8 cellular contexts compared by ENCODE assay signal in the genomic region with DNA sequence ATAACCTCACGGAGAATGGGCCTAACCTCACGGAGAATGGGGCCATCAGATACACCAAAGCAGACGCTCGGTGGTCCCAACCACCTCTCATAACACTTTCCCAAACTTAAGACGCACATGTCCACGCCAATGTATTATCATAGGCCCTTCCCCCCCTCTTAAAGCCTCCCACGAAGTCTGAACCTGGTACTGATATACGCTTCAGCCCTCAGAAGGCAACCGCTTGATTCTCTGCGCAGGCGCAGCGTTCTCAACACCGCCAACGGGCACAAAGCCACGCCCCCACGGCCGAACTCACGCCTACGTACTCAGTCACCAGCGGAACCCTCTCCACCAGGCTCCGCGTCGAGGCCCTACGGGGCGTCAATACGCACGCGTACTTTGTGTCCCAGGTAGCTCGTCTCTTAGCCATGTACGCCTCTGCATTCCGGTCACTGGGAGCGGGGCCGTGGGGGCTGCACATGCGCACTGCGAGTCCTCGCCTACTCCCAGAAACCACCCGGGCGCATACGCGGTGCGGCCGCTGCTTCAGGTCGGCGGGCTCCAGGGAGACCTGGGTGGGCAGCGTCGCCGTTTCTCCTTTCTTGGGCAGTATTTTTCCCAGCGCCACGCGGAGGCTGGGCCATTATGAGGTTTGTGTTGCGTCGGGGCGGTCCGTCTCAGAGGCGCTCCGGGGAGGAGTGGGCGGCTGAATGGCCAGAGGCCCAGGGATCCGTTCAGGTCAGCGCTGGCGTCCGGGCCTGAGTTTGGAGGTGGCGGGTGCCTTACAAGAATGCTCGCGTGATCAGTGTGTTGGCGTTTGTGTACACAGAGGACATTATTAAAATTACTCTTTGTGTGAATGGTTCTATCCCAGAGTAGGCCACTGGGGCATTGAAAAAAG. TPM values are rescaled to one million over a fixed set of nuclear protein-coding genes. Genes with fewer than 3 reads are reported as not detected.
DNase-seq lines count a peak whose midpoint lies in the region; ATAC-seq and TF ChIP-seq lines count a peak whose summit lies in the region.

No MANE protein-coding gene starts in this region.

- peaks cover 17% of the 10 kb centered on the region for H3K9me3 Mint-ChIP-seq in endothelial cell (ENCODE audit: unreplicated experiment)

- TF ChIP-seq CTCF in DND-41 (IDR thresholded peaks at IDR 0.05; ENCODE audit: borderline replicate concordance, extremely low read depth, low read length, poor library complexity, severe bottlenecking): no peak
- no peak for TF ChIP-seq CTCF in endothelial cell (IDR thresholded peaks at IDR 0.05; ENCODE audit: unreplicated experiment)

- no peak overlapping the region for H2BK5ac ChIP-seq in mesendoderm (ENCODE audit: low read length)

- peak overlapping the region; percentile 33 for H3K18ac ChIP-seq in mesendoderm (ENCODE audit: low read length)

- no peaks in the 10 kb centered on the region for H4K20me1 ChIP-seq in DND-41 (ENCODE audit: insufficient read depth, low read length)

- no peak overlapping the region for H4K5ac ChIP-seq in mesendoderm (ENCODE audit: low read length)

- H3K56ac ChIP-seq in mesendoderm (ENCODE audit: low read length): peak overlapping the region; percentile 95

- peak overlapping the region; percentile 92 for H3K27ac Mint-ChIP-seq in endothelial cell (ENCODE audit: unreplicated experiment)

- H3K36me3 ChIP-seq in DND-41 (ENCODE audit: insufficient read depth, low read length) (no peaks in the 10 kb centered on the region), mesendoderm (ENCODE audit: control insufficient read depth, insufficient read depth, low read length) (no peaks in the 10 kb centered on the region)

- H3K4me2 ChIP-seq in DND-41 (ENCODE audit: insufficient read depth, low read length) (no peak overlapping the region), mesendoderm (ENCODE audit: low read length) (peak overlapping the region; percentile 91)

- no peak overlapping the region for H2AFZ ChIP-seq in DND-41 (ENCODE audit: low read depth, low read length)

- H3K27me3 Mint-ChIP-seq in endothelial cell (ENCODE audit: unreplicated experiment): peaks cover 11% of the 10 kb centered on the region

- no peak overlapping the region for H2AK5ac ChIP-seq in mesendoderm (ENCODE audit: low read length)

- no peak overlapping the region for H3K23ac ChIP-seq in mesendoderm (ENCODE audit: low read length)

- H3K36me3 Mint-ChIP-seq in endothelial cell (ENCODE audit: low read depth, unreplicated experiment): peaks cover 27% of the 10 kb centered on the region

- WGBS in mesendoderm (ENCODE audit: extremely low coverage, insufficient coverage, low lambda C conversion rate): no CpG with 5 or more reads among the region's 65 CpGs

- H3K9me3 ChIP-seq in DND-41 (ENCODE audit: insufficient read depth, low read length, severe bottlenecking): no peaks in the 10 kb centered on the region

- ATAC-seq in DND-41 (ENCODE audit: insufficient read depth, low read depth) (peak; percentile 40; the same call in 2 of the 3 replicates), HG02981 (IDR thresholded peaks at IDR 0.05; ENCODE audit: unreplicated experiment) (peak; percentile 89), GM19351 (IDR thresholded peaks at IDR 0.05; ENCODE audit: unreplicated experiment) (no peak)

- H3K27ac ChIP-seq in DND-41 (ENCODE audit: low read length) (no peak overlapping the region), mesendoderm (ENCODE audit: low read depth, low read length) (peak overlapping the region; percentile 85)

- peak overlapping the region in 1 of 2 experiments; percentile 28; a peak in 2 of 4 replicates for H3K4me3 ChIP-seq in DND-41 (ENCODE audit: low read depth in 1 of 2, low read length in 2 of 2)
- H3K4me3 ChIP-seq in mesendoderm (ENCODE audit: low read length): peak overlapping the region; percentile 91

- H4K8ac ChIP-seq in mesendoderm (ENCODE audit: low read depth, low read length): no peak overlapping the region

- no peak overlapping the region for H3K4ac ChIP-seq in mesendoderm (ENCODE audit: low read depth, low read length)

- H2BK15ac ChIP-seq in mesendoderm (replicated peaks; ENCODE audit: low read depth): no peak overlapping the region

- H3K79me1 ChIP-seq in mesendoderm (ENCODE audit: low read length): peaks cover 12% of the 10 kb centered on the region

- peak overlapping the region; percentile 19 for H2BK120ac ChIP-seq in mesendoderm (ENCODE audit: low read depth, low read length)

- peaks cover 10% of the 10 kb centered on the region for H3K27me3 ChIP-seq in DND-41 (ENCODE audit: insufficient read depth, low read length, poor library complexity)
- peaks cover 2% of the 10 kb centered on the region for H3K27me3 ChIP-seq in mesendoderm (ENCODE audit: insufficient read depth, low read length, poor library complexity)

- H3K79me2 ChIP-seq in DND-41 (ENCODE audit: insufficient read depth, low read length) (no peaks in the 10 kb centered on the region), mesendoderm (ENCODE audit: control insufficient read depth, insufficient read depth, low read length) (peaks cover 12% of the 10 kb centered on the region)

- peaks cover 22% of the 10 kb centered on the region for H3K4me1 Mint-ChIP-seq in endothelial cell (ENCODE audit: unreplicated experiment)

- H3K4me1 ChIP-seq in DND-41 (ENCODE audit: insufficient read depth, low read length) (no peaks in the 10 kb centered on the region), mesendoderm (ENCODE audit: control insufficient read depth, low read depth, low read length) (peaks cover 6% of the 10 kb centered on the region)

- peak overlapping the region; percentile 98 for H3K4me3 Mint-ChIP-seq in endothelial cell (ENCODE audit: unreplicated experiment)

- H3K9ac ChIP-seq in DND-41 (ENCODE audit: low read depth, low read length) (no peak overlapping the region), mesendoderm (ENCODE audit: low read length) (peak overlapping the region; percentile 91)

- DNase-seq in DND-41 (peak; percentile 36), NCI-H526 treated with DMSO at 0.1 percent for 48 hours (lab: John Stamatoyannopoulos, UW) (peak; percentile 95), activated T-cell treated with anti-CD3 and anti-CD28 coated beads for 1 hour (ENCODE audit: low read depth) (peak; percentile 63), endothelial cell (ENCODE audit: low spot score) (peak; percentile 91), mesendoderm (peak; percentile 99)
- peak; percentile 54 to 62 (median 59) for DNase-seq in stimulated activated CD4-positive, alpha-beta T cell treated with anti-CD3 and anti-CD28 coated beads, TNF-alpha, amount 100 ng/mL, for 4 hours (ENCODE audit: low read depth in 3 of 3)

RNA-seq across cellular contexts. Expression of a gene that starts 25.3 kb away (rescaled TPM):
- 3.5 TPM for total RNA-seq in endothelial cell (ENCODE audit: unreplicated experiment)
- 3.5 TPM for polyA plus RNA-seq in mesendoderm (2013, experiment 1 of 2)
- polyA plus RNA-seq in mesendoderm (2013, experiment 2 of 2): 3.3 TPM

RNA-seq across cellular contexts. Expression of a gene that starts 36.1 kb away (rescaled TPM):
- total RNA-seq in endothelial cell (ENCODE audit: unreplicated experiment): 7.8 TPM
- 2.1 TPM for polyA plus RNA-seq in mesendoderm (2013, experiment 1 of 2)
- 2.2 TPM for polyA plus RNA-seq in mesendoderm (2013, experiment 2 of 2)

RNA-seq across cellular contexts. Expression of a gene that starts 53.4 kb away (rescaled TPM):
- 10.4 TPM for total RNA-seq in endothelial cell (ENCODE audit: unreplicated experiment)
- 10.2 TPM for polyA plus RNA-seq in mesendoderm (2013, experiment 1 of 2)
- 9.5 TPM for polyA plus RNA-seq in mesendoderm (2013, experiment 2 of 2)

Comparison
In these comparisons a context has a peak if more than half of its experiments do, and no peak if none do; other contexts are left out.
1. DNase-seq: peak in every context shown above with its lines; median percentile 99 in mesendoderm; 95 in NCI-H526 treated with DMSO at 0.1 percent for 48 hours; 91 in endothelial cell; 63 in activated T-cell treated with anti-CD3 and anti-CD28 coated beads for 1 hour; 59 in stimulated activated CD4-positive, alpha-beta T cell treated with anti-CD3 and anti-CD28 coated beads, TNF-alpha, amount 100 ng/mL, for 4 hours; 36 in DND-41.